In the genomic region with DNA sequence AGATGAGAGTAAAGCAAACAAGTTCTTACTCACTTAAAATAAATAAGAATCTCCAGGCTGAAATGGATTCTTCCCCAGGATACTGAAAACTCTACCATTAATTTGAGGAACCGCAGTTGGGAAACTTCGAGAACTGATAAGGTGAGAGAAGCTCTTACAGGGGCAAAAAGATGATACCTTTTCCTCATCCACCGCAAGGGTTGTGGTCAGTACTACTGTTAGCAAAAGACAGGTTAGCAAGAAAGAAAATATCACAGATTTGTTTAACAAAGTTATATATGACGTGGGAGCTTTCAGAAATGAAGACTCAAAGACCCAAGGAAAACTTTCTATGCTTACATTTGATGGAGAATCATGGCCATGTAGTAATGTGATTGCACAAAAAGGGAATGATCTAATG, we compare ENCODE assay signal across 25 cellular contexts.
"Had no signal": no experiment of that assay in that cellular context is flagged by ENCODE, and none has a peak within 500 bp of the region (broad histone marks: within the 10 kb centered on the region; RNA-seq: fewer than 3 reads in every experiment).

No MANE protein-coding gene starts in this region.

- H3K4me1 ChIP-seq: breast epithelium, heart left ventricle, neural progenitor cell had no signal

- H3K36me3 ChIP-seq: breast epithelium, heart left ventricle, neural progenitor cell, tibial artery had no signal

- H3K27ac Mint-ChIP-seq: activated CD4-positive, alpha-beta T cell treated with anti-CD3 and anti-CD28 coated beads for 36 hours; activated naive CD4-positive, alpha-beta T cell treated with anti-CD3 and anti-CD28 coated beads for 36 hours; activated naive CD8-positive, alpha-beta T cell treated with anti-CD3 and anti-CD28 coated beads, Interleukin-2, amount 10 ng/mL, durations not matched to agents 7 days and 5 days; activated T-cell treated with anti-CD3 and anti-CD28 coated beads, Interleukin-2, amount 50 U/mL, for 24 hours; neural progenitor cell had no signal

- H3K27me3 Mint-ChIP-seq: activated CD4-positive, alpha-beta T cell treated with anti-CD3 and anti-CD28 coated beads for 36 hours; activated naive CD8-positive, alpha-beta T cell treated with anti-CD3 and anti-CD28 coated beads, Interleukin-2, amount 10 ng/mL, durations not matched to agents 7 days and 5 days; activated T-cell treated with anti-CD3 and anti-CD28 coated beads, Interleukin-2, amount 50 U/mL, for 24 hours; central memory CD8-positive, alpha-beta T cell; T-cell had no signal

- H3K9me3 ChIP-seq: breast epithelium, heart left ventricle, tibial artery had no signal

- H3K4me1 Mint-ChIP-seq: neural progenitor cell had no signal

- H3K9ac ChIP-seq: neural progenitor cell had no signal

- H3K27ac ChIP-seq: breast epithelium, coronary artery, heart left ventricle, neural progenitor cell, tibial artery had no signal

- FAIRE-seq: small intestine had no signal

- ATAC-seq: activated CD4-positive, alpha-beta T cell treated with anti-CD3 and anti-CD28 coated beads for 36 hours; heart left ventricle; left cardiac atrium; sciatic nerve; stimulated activated naive CD8-positive, alpha-beta T cell treated with anti-CD3 and anti-CD28 coated beads, Interleukin-15, Interleukin-2, amounts not matched to agents 100 U/mL and 50 U/mL, for 24 hours; T-cell had no signal

- H3K4me3 Mint-ChIP-seq: activated CD4-positive, alpha-beta T cell treated with anti-CD3 and anti-CD28 coated beads for 36 hours; activated naive CD4-positive, alpha-beta T cell treated with anti-CD3 and anti-CD28 coated beads for 36 hours; activated naive CD8-positive, alpha-beta T cell treated with anti-CD3 and anti-CD28 coated beads, Interleukin-2, amount 10 ng/mL, durations not matched to agents 7 days and 5 days; activated T-cell treated with anti-CD3 and anti-CD28 coated beads, Interleukin-2, amount 50 U/mL, for 24 hours; central memory CD8-positive, alpha-beta T cell; neural progenitor cell; T-cell had no signal

- DNase-seq: activated CD4-positive, alpha-beta T cell treated with anti-CD3 and anti-CD28 coated beads for 36 hours; activated CD4-positive, alpha-beta T cell treated with anti-CD3 and anti-CD28 coated beads, Interleukin-2, amount 50 U/mL, for 4 hours; activated CD8-positive, alpha-beta memory T cell treated with anti-CD3 and anti-CD28 coated beads for 24 hours; activated CD8-positive, alpha-beta memory T cell treated with anti-CD3 and anti-CD28 coated beads, Interleukin-2, amount 50 U/mL, for 4 hours; activated effector memory CD4-positive, alpha-beta T cell treated with Interleukin-2 at 50 U/mL for 16 hours; activated naive CD4-positive, alpha-beta T cell treated with anti-CD3 and anti-CD28 coated beads for 36 hours; activated naive CD8-positive, alpha-beta T cell treated with anti-CD3 and anti-CD28 coated beads, Interleukin-2, amount 10 ng/mL, durations not matched to agents 7 days and 5 days; activated T-cell treated with anti-CD3 and anti-CD28 coated beads, Interleukin-2, amount 50 U/mL, for 24 hours; amniotic stem cell; heart left ventricle; islet precursor cell; left cardiac atrium; small intestine; stimulated activated CD4-positive, alpha-beta T cell treated with anti-CD3 and anti-CD28 coated beads, Interleukin-15, amount 100 ng/mL, for 24 hours; stimulated activated CD4-positive, alpha-beta T cell treated with anti-CD3 and anti-CD28 coated beads, Interleukin-2, amount 100 ng/mL, for 48 hours; stimulated activated CD8-positive, alpha-beta memory T cell treated with anti-CD3 and anti-CD28 coated beads, Interleukin-4, amount 100 ng/mL, for 48 hours; stimulated activated naive CD8-positive, alpha-beta T cell treated with anti-CD3 and anti-CD28 coated beads, Interleukin-15, Interleukin-2, amounts not matched to agents 100 U/mL and 50 U/mL, for 24 hours; substantia nigra; T-cell; tibial artery had no signal

- H3K4me3 ChIP-seq: breast epithelium, coronary artery, heart left ventricle, neural progenitor cell, tibial artery had no signal

- H3K27me3 ChIP-seq: breast epithelium, heart left ventricle, neural progenitor cell, tibial artery had no signal

- H3K4me2 ChIP-seq: neural progenitor cell had no signal

- H2AFZ ChIP-seq: neural progenitor cell had no signal

- H3K9me3 Mint-ChIP-seq: central memory CD8-positive, alpha-beta T cell had no signal
